In genomic region chr11:45456686-45457085, GRCh38 we compare ENCODE assay signal across 27 cellular contexts.
"Had no signal": no experiment of that assay in that cellular context is flagged by ENCODE, and none has a peak within 500 bp of the region (broad histone marks: within the 10 kb centered on the region; RNA-seq: fewer than 3 reads in every experiment).

No MANE protein-coding gene starts in this region.

- FAIRE-seq: endothelial cell of umbilical vein, kidney had no signal

- DNase-seq: dermis blood vessel endothelial cell; effector memory CD4-positive, alpha-beta T cell; foreskin keratinocyte; heart left ventricle; kidney; natural killer cell; stimulated activated CD4-positive, alpha-beta T cell treated with anti-CD3 and anti-CD28 coated beads, Interleukin-2, amount 100 ng/mL, for 24 hours; stimulated activated CD4-positive, alpha-beta T cell treated with anti-CD3 and anti-CD28 coated beads, Interleukin-4, amount 100 ng/mL, for 24 hours; stimulated activated naive CD8-positive, alpha-beta T cell treated with anti-CD3 and anti-CD28 coated beads, Interleukin-15, Interleukin-2, amounts not matched to agents 100 U/mL and 50 U/mL, for 24 hours; substantia nigra; testis; tibial artery had no signal

- H3K36me3 ChIP-seq: esophagus muscularis mucosa, gastroesophageal sphincter, heart left ventricle, neutrophil, tibial artery had no signal

- H3K4me3 Mint-ChIP-seq: memory B cell; natural killer cell; stimulated activated effector memory CD8-positive, alpha-beta T cell treated with anti-CD3 and anti-CD28 coated beads, Interleukin-12 subunit alpha, Interleukin-12 subunit beta, amount 100 ng/mL, for 72 hours; type B pancreatic cell had no signal

- H3K79me2 ChIP-seq: hepatocyte, parathyroid adenoma had no signal

- H3K36me3 Mint-ChIP-seq: memory B cell; natural killer cell; stimulated activated effector memory CD8-positive, alpha-beta T cell treated with anti-CD3 and anti-CD28 coated beads, Interleukin-12 subunit alpha, Interleukin-12 subunit beta, amount 100 ng/mL, for 72 hours; type B pancreatic cell had no signal

- H3K4me1 ChIP-seq: esophagus muscularis mucosa, foreskin keratinocyte, gastroesophageal sphincter, parathyroid adenoma, tibial artery had no signal

- H3K4me3 ChIP-seq: coronary artery, esophagus muscularis mucosa, gastroesophageal sphincter, heart left ventricle, hepatocyte, lung, smooth muscle cell, testis, tibial artery had no signal

- H3K9me3 Mint-ChIP-seq: natural killer cell; stimulated activated effector memory CD8-positive, alpha-beta T cell treated with anti-CD3 and anti-CD28 coated beads, Interleukin-12 subunit alpha, Interleukin-12 subunit beta, amount 100 ng/mL, for 72 hours had no signal

- H3K27ac ChIP-seq: coronary artery, esophagus muscularis mucosa, foreskin keratinocyte, gastroesophageal sphincter, heart left ventricle, hepatocyte, neutrophil, parathyroid adenoma, testis, tibial artery had no signal

- H3K4me1 Mint-ChIP-seq: memory B cell; natural killer cell; stimulated activated effector memory CD8-positive, alpha-beta T cell treated with anti-CD3 and anti-CD28 coated beads, Interleukin-12 subunit alpha, Interleukin-12 subunit beta, amount 100 ng/mL, for 72 hours had no signal

- H3K27me3 ChIP-seq: foreskin keratinocyte, hepatocyte, testis had no signal

- ATAC-seq: foreskin keratinocyte; gastroesophageal sphincter; heart left ventricle; left lobe of liver; natural killer cell; sciatic nerve; stimulated activated effector memory CD8-positive, alpha-beta T cell treated with anti-CD3 and anti-CD28 coated beads, Interleukin-12 subunit alpha, Interleukin-12 subunit beta, amount 100 ng/mL, for 72 hours; stimulated activated naive CD8-positive, alpha-beta T cell treated with anti-CD3 and anti-CD28 coated beads, Interleukin-15, Interleukin-2, amounts not matched to agents 100 U/mL and 50 U/mL, for 24 hours had no signal

- H3K27ac Mint-ChIP-seq: memory B cell; natural killer cell; progenitor cell of endocrine pancreas; stimulated activated effector memory CD8-positive, alpha-beta T cell treated with anti-CD3 and anti-CD28 coated beads, Interleukin-12 subunit alpha, Interleukin-12 subunit beta, amount 100 ng/mL, for 72 hours; type B pancreatic cell had no signal

- H2AFZ ChIP-seq: hepatocyte, parathyroid adenoma had no signal
